ENCODE assay signal across 1 cellular context in genomic region chr2:11872247-11872947, GRCh38.
TF ChIP-seq lines count a peak whose summit lies in the region.

No MANE protein-coding gene starts in this region.

TF ChIP-seq in HepG2, 621 proteins besides CTCF, POLR2A, EP300 and RAD21 (continued from another document):
- no peak for TF ChIP-seq DZIP1 (CRISPR knock-in tag; IDR thresholded peaks at IDR 0.05)
- TF ChIP-seq ZNF281 (CRISPR knock-in tag; IDR thresholded peaks at IDR 0.05; ENCODE audit: borderline replicate concordance): no peak
- TF ChIP-seq FOXA1 (IDR thresholded peaks at IDR 0.05): no peak
- TF ChIP-seq FOXA1 (CRISPR knock-in tag; IDR thresholded peaks at IDR 0.05): peak; percentile 49; the same call in 1 of the 2 replicates
